1 cellular context compared by ENCODE assay signal in genomic region chr11:74846770-74847169, GRCh38.
TF ChIP-seq lines count a peak whose summit lies in the region.

No MANE protein-coding gene starts in this region.

TF ChIP-seq in SK-N-SH treated with all-trans-retinoic acid at 6 μM for 48 hours, 23 proteins besides CTCF, POLR2A, EP300 and RAD21 (continued from another document):
- TF ChIP-seq CSRNP3 (CRISPR knock-in tag; IDR thresholded peaks at IDR 0.05) (no peak), OSR1 (CRISPR knock-in tag; IDR thresholded peaks at IDR 0.05) (no peak), PATZ1 (CRISPR knock-in tag; IDR thresholded peaks at IDR 0.05; ENCODE audit: borderline replicate concordance) (no peak), PPARA (CRISPR knock-in tag; IDR thresholded peaks at IDR 0.05; ENCODE audit: borderline replicate concordance) (no peak), ZNF70 (CRISPR knock-in tag; IDR thresholded peaks at IDR 0.05) (no peak)
TF ChIP-seq in SK-N-SH treated with all-trans-retinoic acid at 6 μM for 48 hours: peak in this region for 0.
